10 cellular contexts compared by ENCODE assay signal in the genomic region with DNA sequence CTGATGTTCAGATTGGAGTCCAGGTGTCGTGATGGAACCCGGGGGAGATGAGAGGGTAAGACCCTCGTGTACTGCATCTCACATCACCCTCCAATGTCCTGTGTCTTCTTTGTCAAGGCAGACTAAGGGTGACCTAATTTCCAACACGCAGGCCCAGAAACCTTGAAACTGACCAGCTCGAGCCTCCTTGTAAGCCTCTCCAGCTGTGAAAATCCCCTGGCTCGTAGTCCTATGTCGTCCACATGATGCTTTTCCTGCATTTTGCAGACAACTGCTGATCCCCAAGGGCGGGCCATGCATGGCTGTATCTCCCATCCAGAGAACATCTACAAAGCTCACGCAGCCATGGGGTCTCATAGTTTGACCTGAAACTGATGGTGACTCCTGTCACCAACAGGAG.
DNase-seq lines count a peak whose midpoint lies in the region; TF ChIP-seq lines count a peak whose summit lies in the region.
"Had no signal": no experiment of that assay in that cellular context is flagged by ENCODE, and none has a peak within 500 bp of the region (broad histone marks: within the 10 kb centered on the region; RNA-seq: fewer than 3 reads in every experiment).

No MANE protein-coding gene starts in this region.

- H2AFZ ChIP-seq in OCI-LY3 (ENCODE audit: low read depth, low read length): no peak overlapping the region
- no peak overlapping the region for H2AFZ ChIP-seq in mesenchymal stem cell (ENCODE audit: low read depth, low read length)

- H2BK120ac ChIP-seq in mesenchymal stem cell (ENCODE audit: low read depth, low read length): no peak overlapping the region

- H2BK12ac ChIP-seq in mesenchymal stem cell (ENCODE audit: low read length in 2 of 2): peak overlapping the region; percentile 4 to 65

- H3K36me3 ChIP-seq in OCI-LY3 (replicated peaks; ENCODE audit: low read depth, low read length): no peaks in the 10 kb centered on the region
- no peaks in the 10 kb centered on the region for H3K36me3 ChIP-seq in mesenchymal stem cell (ENCODE audit: control insufficient read depth in 1 of 2, insufficient read depth in 2 of 2, low read depth in 1 of 2, low read length in 2 of 2)
- H3K36me3 ChIP-seq: pancreas had no signal

- H4K20me1 ChIP-seq in OCI-LY3 (ENCODE audit: insufficient read depth, low read length): no peaks in the 10 kb centered on the region

- H4K91ac ChIP-seq in mesenchymal stem cell (ENCODE audit: low read length): no peak overlapping the region

- H3K79me1 ChIP-seq in mesenchymal stem cell (replicated peaks; ENCODE audit: low read length, poor library complexity, severe bottlenecking): no peaks in the 10 kb centered on the region

- H3K9me3 ChIP-seq in OCI-LY3 (ENCODE audit: insufficient read depth, low read length) (no peaks in the 10 kb centered on the region), mesenchymal stem cell (ENCODE audit: control insufficient read depth, low read length) (peaks cover 23% of the 10 kb centered on the region)
- H3K9me3 ChIP-seq: pancreas had no signal

- no peak overlapping the region for H2AK5ac ChIP-seq in mesenchymal stem cell (ENCODE audit: low read length, severe bottlenecking)

- H3K18ac ChIP-seq in mesenchymal stem cell (ENCODE audit: low read depth in 1 of 2, low read length in 2 of 2): peak overlapping the region; percentile 9 to 38

- H3K4me1 ChIP-seq in OCI-LY3 (ENCODE audit: low read length) (peaks cover 24% of the 10 kb centered on the region), mesenchymal stem cell (ENCODE audit: control insufficient read depth, insufficient read depth, low read depth, low read length) (peaks cover 10% of the 10 kb centered on the region)

- H3K27ac ChIP-seq in OCI-LY3 (ENCODE audit: low read length) (peak overlapping the region; percentile 73; the same call in 1 of the 2 replicates), coronary artery (peak overlapping the region; percentile 69 to 89), mesenchymal stem cell (ENCODE audit: low read length, poor library complexity, severe bottlenecking) (no peak overlapping the region), substantia nigra (ENCODE audit: low read depth, low read length, poor library complexity, severe bottlenecking) (peak overlapping the region; percentile 74)

- peak overlapping the region in 1 of 2 experiments; percentile 3 for H3K4ac ChIP-seq in mesenchymal stem cell (ENCODE audit: low read depth in 1 of 2, low read length in 2 of 2)

- TF ChIP-seq CTCF in OCI-LY3 (IDR thresholded peaks at IDR 0.05; ENCODE audit: low read depth, low read length) (no peak), coronary artery (IDR thresholded peaks at IDR 0.05) (no peak)

- no peak for DNase-seq in coronary artery (ENCODE audit: low spot score)
- DNase-seq in mesenchymal stem cell: peak; percentile 30
- no peak for DNase-seq in substantia nigra (lab: John Stamatoyannopoulos, UW)
- no peak for DNase-seq in ecto neural progenitor cell (ENCODE audit: low spot score)
- DNase-seq in NCI-H1092 treated with DMSO at 0.1 percent for 48 hours (lab: John Stamatoyannopoulos, UW): no peak
- DNase-seq in nucleus accumbens (lab: John Stamatoyannopoulos, UW): no peak
- DNase-seq: activated naive CD4-positive, alpha-beta T cell treated with anti-CD3 and anti-CD28 coated beads for 36 hours; GF-D8; pancreas had no signal

- no peak overlapping the region for H3K4me3 ChIP-seq in OCI-LY3 (ENCODE audit: low read length)
- no peak overlapping the region for H3K4me3 ChIP-seq in coronary artery
- H3K4me3 ChIP-seq in mesenchymal stem cell (ENCODE audit: insufficient read depth in 1 of 2, low read depth in 1 of 2, low read length in 2 of 2): no peak overlapping the region
- H3K4me3 ChIP-seq: pancreas had no signal

- no peaks in the 10 kb centered on the region for H3K27me3 ChIP-seq in OCI-LY3 (ENCODE audit: low read depth, low read length)
- H3K27me3 ChIP-seq in mesenchymal stem cell (ENCODE audit: control insufficient read depth in 1 of 2, insufficient read depth in 1 of 2, low read length in 2 of 2): no peaks in the 10 kb centered on the region
- H3K27me3 ChIP-seq: pancreas had no signal

- H3K14ac ChIP-seq in mesenchymal stem cell (ENCODE audit: low read length in 2 of 2): no peak overlapping the region

- H3K23ac ChIP-seq in mesenchymal stem cell (ENCODE audit: low read length in 2 of 2): no peak overlapping the region

- WGBS in mesenchymal stem cell: 71% methylated on average over 9 of the region's 9 CpGs

- H2BK5ac ChIP-seq in mesenchymal stem cell (ENCODE audit: low read depth, low read length, poor library complexity, severe bottlenecking): no peak overlapping the region

- peak overlapping the region; percentile 27 for H4K8ac ChIP-seq in mesenchymal stem cell (ENCODE audit: low read length)

- H3K79me2 ChIP-seq in OCI-LY3 (ENCODE audit: low read length): no peaks in the 10 kb centered on the region

- peak overlapping the region; percentile 67 for H3K4me2 ChIP-seq in OCI-LY3 (ENCODE audit: low read length)
- no peak overlapping the region for H3K4me2 ChIP-seq in mesenchymal stem cell (ENCODE audit: low read length, poor library complexity, severe bottlenecking)

- H2BK15ac ChIP-seq in mesenchymal stem cell (ENCODE audit: low read depth, poor library complexity, severe bottlenecking): no peak overlapping the region

- H3K9ac ChIP-seq in OCI-LY3 (ENCODE audit: low read length) (no peak overlapping the region), mesenchymal stem cell (ENCODE audit: low read length) (peak overlapping the region; percentile 78)
